1 cellular context compared by ENCODE assay signal in the genomic region with DNA sequence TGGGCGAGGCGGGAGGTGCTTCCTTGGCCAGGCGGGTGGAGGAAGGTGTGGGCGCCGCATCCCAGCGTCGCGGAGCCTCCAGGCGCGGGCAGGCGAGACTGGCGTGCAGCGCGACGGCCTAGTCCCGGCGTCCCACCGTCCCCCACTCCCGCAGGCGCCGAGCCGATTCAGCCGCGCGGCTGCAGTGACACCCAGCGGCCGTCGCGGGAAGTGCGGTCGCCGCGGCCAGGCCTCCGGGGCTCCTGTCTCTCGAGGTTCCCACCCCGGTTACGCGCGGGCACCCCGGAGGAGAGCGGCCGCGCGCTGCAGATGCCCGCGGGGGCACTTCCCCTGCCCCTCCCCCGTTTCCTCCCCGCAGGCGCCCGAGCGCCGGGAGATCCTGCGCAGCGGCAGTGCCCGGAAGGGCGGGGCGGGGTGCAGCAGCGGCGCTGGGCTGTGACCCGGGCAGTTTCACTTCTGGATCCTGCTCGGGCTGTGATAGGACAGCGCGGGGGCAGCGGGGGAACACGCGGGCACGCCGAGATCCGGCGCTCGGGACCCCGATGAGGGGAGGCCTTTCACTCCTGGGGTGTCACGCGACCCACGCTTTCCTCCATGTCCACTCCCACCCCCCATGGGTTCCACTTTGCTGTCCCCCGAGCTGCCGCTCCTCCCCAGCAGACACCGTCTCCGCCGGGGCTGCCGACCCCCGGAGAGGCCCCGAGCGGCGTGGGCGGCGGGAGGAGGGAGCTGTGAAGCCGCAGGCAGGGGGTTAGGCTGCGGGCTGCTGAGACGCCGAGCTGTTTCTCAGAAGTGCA.
A peak's percentile ranks its signal among the peaks of the same experiment; 100 is the strongest.
TF ChIP-seq lines count a peak whose summit lies in the region.

No MANE protein-coding gene starts in this region.

TF ChIP-seq in HepG2, 621 proteins besides CTCF, POLR2A, EP300 and RAD21 (continued from another document and continues in another):
- TF ChIP-seq, protein P1, sequence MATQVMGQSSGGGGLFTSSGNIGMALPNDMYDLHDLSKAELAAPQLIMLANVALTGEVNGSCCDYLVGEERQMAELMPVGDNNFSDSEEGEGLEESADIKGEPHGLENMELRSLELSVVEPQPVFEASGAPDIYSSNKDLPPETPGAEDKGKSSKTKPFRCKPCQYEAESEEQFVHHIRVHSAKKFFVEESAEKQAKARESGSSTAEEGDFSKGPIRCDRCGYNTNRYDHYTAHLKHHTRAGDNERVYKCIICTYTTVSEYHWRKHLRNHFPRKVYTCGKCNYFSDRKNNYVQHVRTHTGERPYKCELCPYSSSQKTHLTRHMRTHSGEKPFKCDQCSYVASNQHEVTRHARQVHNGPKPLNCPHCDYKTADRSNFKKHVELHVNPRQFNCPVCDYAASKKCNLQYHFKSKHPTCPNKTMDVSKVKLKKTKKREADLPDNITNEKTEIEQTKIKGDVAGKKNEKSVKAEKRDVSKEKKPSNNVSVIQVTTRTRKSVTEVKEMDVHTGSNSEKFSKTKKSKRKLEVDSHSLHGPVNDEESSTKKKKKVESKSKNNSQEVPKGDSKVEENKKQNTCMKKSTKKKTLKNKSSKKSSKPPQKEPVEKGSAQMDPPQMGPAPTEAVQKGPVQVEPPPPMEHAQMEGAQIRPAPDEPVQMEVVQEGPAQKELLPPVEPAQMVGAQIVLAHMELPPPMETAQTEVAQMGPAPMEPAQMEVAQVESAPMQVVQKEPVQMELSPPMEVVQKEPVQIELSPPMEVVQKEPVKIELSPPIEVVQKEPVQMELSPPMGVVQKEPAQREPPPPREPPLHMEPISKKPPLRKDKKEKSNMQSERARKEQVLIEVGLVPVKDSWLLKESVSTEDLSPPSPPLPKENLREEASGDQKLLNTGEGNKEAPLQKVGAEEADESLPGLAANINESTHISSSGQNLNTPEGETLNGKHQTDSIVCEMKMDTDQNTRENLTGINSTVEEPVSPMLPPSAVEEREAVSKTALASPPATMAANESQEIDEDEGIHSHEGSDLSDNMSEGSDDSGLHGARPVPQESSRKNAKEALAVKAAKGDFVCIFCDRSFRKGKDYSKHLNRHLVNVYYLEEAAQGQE (IDR thresholded peaks at IDR 0.05; ENCODE audit: borderline replicate concordance in 1 of 2, low read depth in 1 of 2, low read length in 2 of 2), result no peak
- TF ChIP-seq THAP11 (CRISPR knock-in tag; IDR thresholded peaks at IDR 0.05) (peak; percentile 85), REL (CRISPR knock-in tag; conservative IDR thresholded peaks at IDR 0.05) (no peak; the same call in 1 of the 2 replicates), HES4 (CRISPR knock-in tag; IDR thresholded peaks at IDR 0.05; ENCODE audit: borderline replicate concordance) (peak; percentile 94), ZNF296 (CRISPR knock-in tag; conservative IDR thresholded peaks at IDR 0.05) (peak; percentile 91), ZNF232 (CRISPR knock-in tag; IDR thresholded peaks at IDR 0.05; ENCODE audit: borderline replicate concordance) (peak; percentile 78), FOXC1 (CRISPR knock-in tag; IDR thresholded peaks at IDR 0.05; ENCODE audit: borderline replicate concordance) (no peak; the same call in none of the 2 replicates), PHB2 (IDR thresholded peaks at IDR 0.05; ENCODE audit: partially characterized antibody) (no peak), DMAP1 (CRISPR knock-in tag; IDR thresholded peaks at IDR 0.05) (peak; percentile 70), ZNF879 (CRISPR knock-in tag; IDR thresholded peaks at IDR 0.05) (peak; percentile 79; the same call in 1 of the 2 replicates), ZFAT (CRISPR knock-in tag; conservative IDR thresholded peaks at IDR 0.05) (0 out of 2 replicates have a peak, but pooled peaks have one; percentile 50), ZNF205 (CRISPR knock-in tag; IDR thresholded peaks at IDR 0.05) (peak; percentile 93), ELF3 (CRISPR knock-in tag; IDR thresholded peaks at IDR 0.05) (peak; percentile 66; the same call in 1 of the 2 replicates), TEAD3 (CRISPR knock-in tag; optimal IDR thresholded peaks at IDR 0.05; ENCODE audit: borderline replicate concordance) (peak; percentile 37), JUND (CRISPR knock-in tag; IDR thresholded peaks at IDR 0.05) (peak; percentile 62), TAF15 (IDR thresholded peaks at IDR 0.05; ENCODE audit: low read depth, low read length, poor library complexity, severe bottlenecking) (peak; percentile 52), ZSCAN25 (CRISPR knock-in tag; IDR thresholded peaks at IDR 0.05) (peak; percentile 84), ZNF850 (CRISPR knock-in tag; conservative IDR thresholded peaks at IDR 0.05) (peak; percentile 93; the same call in 1 of the 2 replicates), HNRNPK (IDR thresholded peaks at IDR 0.05; ENCODE audit: low read depth, low read length, poor library complexity, severe bottlenecking) (peak; percentile 88), ZNF563 (CRISPR knock-in tag; IDR thresholded peaks at IDR 0.05) (peak; percentile 98)
- TF ChIP-seq, protein P2, sequence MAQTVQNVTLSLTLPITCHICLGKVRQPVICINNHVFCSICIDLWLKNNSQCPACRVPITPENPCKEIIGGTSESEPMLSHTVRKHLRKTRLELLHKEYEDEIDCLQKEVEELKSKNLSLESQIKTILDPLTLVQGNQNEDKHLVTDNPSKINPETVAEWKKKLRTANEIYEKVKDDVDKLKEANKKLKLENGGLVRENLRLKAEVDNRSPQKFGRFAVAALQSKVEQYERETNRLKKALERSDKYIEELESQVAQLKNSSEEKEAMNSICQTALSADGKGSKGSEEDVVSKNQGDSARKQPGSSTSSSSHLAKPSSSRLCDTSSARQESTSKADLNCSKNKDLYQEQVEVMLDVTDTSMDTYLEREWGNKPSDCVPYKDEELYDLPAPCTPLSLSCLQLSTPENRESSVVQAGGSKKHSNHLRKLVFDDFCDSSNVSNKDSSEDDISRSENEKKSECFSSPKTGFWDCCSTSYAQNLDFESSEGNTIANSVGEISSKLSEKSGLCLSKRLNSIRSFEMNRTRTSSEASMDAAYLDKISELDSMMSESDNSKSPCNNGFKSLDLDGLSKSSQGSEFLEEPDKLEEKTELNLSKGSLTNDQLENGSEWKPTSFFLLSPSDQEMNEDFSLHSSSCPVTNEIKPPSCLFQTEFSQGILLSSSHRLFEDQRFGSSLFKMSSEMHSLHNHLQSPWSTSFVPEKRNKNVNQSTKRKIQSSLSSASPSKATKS (CRISPR knock-in tag; IDR thresholded peaks at IDR 0.05), result no peak
- TF ChIP-seq, protein P3, sequence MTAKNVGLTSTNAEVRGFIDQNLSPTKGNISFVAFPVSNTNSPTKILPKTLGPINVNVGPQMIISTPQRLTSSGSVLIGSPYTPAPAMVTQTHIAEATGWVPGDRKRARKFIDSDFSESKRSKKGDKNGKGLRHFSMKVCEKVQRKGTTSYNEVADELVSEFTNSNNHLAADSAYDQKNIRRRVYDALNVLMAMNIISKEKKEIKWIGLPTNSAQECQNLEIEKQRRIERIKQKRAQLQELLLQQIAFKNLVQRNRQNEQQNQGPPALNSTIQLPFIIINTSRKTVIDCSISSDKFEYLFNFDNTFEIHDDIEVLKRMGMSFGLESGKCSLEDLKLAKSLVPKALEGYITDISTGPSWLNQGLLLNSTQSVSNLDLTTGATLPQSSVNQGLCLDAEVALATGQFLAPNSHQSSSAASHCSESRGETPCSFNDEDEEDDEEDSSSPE (CRISPR knock-in tag; IDR thresholded peaks at IDR 0.05), result peak; percentile 91
- TF ChIP-seq, protein P4, sequence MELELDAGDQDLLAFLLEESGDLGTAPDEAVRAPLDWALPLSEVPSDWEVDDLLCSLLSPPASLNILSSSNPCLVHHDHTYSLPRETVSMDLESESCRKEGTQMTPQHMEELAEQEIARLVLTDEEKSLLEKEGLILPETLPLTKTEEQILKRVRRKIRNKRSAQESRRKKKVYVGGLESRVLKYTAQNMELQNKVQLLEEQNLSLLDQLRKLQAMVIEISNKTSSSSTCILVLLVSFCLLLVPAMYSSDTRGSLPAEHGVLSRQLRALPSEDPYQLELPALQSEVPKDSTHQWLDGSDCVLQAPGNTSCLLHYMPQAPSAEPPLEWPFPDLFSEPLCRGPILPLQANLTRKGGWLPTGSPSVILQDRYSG (CRISPR knock-in tag; IDR thresholded peaks at IDR 0.05), result no peak
- TF ChIP-seq, protein P5, sequence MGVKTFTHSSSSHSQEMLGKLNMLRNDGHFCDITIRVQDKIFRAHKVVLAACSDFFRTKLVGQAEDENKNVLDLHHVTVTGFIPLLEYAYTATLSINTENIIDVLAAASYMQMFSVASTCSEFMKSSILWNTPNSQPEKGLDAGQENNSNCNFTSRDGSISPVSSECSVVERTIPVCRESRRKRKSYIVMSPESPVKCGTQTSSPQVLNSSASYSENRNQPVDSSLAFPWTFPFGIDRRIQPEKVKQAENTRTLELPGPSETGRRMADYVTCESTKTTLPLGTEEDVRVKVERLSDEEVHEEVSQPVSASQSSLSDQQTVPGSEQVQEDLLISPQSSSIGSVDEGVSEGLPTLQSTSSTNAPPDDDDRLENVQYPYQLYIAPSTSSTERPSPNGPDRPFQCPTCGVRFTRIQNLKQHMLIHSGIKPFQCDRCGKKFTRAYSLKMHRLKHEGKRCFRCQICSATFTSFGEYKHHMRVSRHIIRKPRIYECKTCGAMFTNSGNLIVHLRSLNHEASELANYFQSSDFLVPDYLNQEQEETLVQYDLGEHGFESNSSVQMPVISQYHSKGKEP (CRISPR knock-in tag; IDR thresholded peaks at IDR 0.05), result peak; percentile 88; the same call in 1 of the 2 replicates
- TF ChIP-seq, protein P6, sequence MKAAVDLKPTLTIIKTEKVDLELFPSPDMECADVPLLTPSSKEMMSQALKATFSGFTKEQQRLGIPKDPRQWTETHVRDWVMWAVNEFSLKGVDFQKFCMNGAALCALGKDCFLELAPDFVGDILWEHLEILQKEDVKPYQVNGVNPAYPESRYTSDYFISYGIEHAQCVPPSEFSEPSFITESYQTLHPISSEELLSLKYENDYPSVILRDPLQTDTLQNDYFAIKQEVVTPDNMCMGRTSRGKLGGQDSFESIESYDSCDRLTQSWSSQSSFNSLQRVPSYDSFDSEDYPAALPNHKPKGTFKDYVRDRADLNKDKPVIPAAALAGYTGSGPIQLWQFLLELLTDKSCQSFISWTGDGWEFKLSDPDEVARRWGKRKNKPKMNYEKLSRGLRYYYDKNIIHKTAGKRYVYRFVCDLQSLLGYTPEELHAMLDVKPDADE (CRISPR knock-in tag; IDR thresholded peaks at IDR 0.05), result no peak; the same call in 1 of the 2 replicates
- TF ChIP-seq, protein P7, sequence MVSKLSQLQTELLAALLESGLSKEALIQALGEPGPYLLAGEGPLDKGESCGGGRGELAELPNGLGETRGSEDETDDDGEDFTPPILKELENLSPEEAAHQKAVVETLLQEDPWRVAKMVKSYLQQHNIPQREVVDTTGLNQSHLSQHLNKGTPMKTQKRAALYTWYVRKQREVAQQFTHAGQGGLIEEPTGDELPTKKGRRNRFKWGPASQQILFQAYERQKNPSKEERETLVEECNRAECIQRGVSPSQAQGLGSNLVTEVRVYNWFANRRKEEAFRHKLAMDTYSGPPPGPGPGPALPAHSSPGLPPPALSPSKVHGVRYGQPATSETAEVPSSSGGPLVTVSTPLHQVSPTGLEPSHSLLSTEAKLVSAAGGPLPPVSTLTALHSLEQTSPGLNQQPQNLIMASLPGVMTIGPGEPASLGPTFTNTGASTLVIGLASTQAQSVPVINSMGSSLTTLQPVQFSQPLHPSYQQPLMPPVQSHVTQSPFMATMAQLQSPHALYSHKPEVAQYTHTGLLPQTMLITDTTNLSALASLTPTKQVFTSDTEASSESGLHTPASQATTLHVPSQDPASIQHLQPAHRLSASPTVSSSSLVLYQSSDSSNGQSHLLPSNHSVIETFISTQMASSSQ (IDR thresholded peaks at IDR 0.05; ENCODE audit: low read depth), result no peak
- TF ChIP-seq, protein P7 (CRISPR knock-in tag; IDR thresholded peaks at IDR 0.05; ENCODE audit: borderline replicate concordance), result peak; percentile 92
- TF ChIP-seq, protein P8, sequence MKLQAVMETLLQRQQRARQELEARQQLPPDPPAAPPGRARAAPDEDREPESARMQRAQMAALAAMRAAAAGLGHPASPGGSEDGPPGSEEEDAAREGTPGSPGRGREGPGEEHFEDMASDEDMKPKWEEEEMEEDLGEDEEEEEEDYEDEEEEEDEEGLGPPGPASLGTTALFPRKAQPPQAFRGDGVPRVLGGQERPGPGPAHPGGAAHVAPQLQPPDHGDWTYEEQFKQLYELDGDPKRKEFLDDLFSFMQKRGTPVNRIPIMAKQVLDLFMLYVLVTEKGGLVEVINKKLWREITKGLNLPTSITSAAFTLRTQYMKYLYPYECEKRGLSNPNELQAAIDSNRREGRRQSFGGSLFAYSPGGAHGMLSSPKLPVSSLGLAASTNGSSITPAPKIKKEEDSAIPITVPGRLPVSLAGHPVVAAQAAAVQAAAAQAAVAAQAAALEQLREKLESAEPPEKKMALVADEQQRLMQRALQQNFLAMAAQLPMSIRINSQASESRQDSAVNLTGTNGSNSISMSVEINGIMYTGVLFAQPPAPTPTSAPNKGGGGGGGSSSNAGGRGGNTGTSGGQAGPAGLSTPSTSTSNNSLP (IDR thresholded peaks at IDR 0.05; ENCODE audit: low read depth, low read length), result no peak
- TF ChIP-seq, protein P9, sequence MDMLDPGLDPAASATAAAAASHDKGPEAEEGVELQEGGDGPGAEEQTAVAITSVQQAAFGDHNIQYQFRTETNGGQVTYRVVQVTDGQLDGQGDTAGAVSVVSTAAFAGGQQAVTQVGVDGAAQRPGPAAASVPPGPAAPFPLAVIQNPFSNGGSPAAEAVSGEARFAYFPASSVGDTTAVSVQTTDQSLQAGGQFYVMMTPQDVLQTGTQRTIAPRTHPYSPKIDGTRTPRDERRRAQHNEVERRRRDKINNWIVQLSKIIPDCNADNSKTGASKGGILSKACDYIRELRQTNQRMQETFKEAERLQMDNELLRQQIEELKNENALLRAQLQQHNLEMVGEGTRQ (IDR thresholded peaks at IDR 0.05; ENCODE audit: low read depth, low read length), result no peak
- TF ChIP-seq, protein P9 (CRISPR knock-in tag; IDR thresholded peaks at IDR 0.05; ENCODE audit: borderline replicate concordance), result peak; percentile 47; the same call in 1 of the 2 replicates
